In genomic region chr2:64617631-64618151, GRCh38 we compare ENCODE assay signal across 18 cellular contexts. TPM values are rescaled to one million over a fixed set of nuclear protein-coding genes. Genes with fewer than 3 reads are reported as not detected.
DNase-seq lines count a peak whose midpoint lies in the region; ATAC-seq and TF ChIP-seq lines count a peak whose summit lies in the region.
"Had no signal": no experiment of that assay in that cellular context is flagged by ENCODE, and none has a peak within 500 bp of the region (broad histone marks: within the 10 kb centered on the region; RNA-seq: fewer than 3 reads in every experiment).

No MANE protein-coding gene starts in this region.

- H3K9ac ChIP-seq in KMS-11 (no peak overlapping the region), neural progenitor cell (no peak overlapping the region)
- H3K9ac ChIP-seq: BLaER1 had no signal

- peak overlapping the region; percentile 50 for H3K27ac Mint-ChIP-seq in neural progenitor cell
- H3K27ac Mint-ChIP-seq: activated naive CD4-positive, alpha-beta T cell treated with anti-CD3 and anti-CD28 coated beads, Interleukin-2, amount 50 U/mL, for 24 hours; T-helper 17 cell; type B pancreatic cell had no signal

- peak overlapping the region; percentile 39 for H3K4me3 Mint-ChIP-seq in neural progenitor cell
- H3K4me3 Mint-ChIP-seq: activated naive CD4-positive, alpha-beta T cell treated with anti-CD3 and anti-CD28 coated beads, Interleukin-2, amount 50 U/mL, for 24 hours; T-helper 17 cell; type B pancreatic cell had no signal

- TF ChIP-seq CTCF in KMS-11 (conservative IDR thresholded peaks at IDR 0.05; ENCODE audit: low read depth, low read length): no peak
- no peak for TF ChIP-seq CTCF in neural progenitor cell (IDR thresholded peaks at IDR 0.05)

- H3K27me3 ChIP-seq in KMS-11 (ENCODE audit: insufficient read depth, low read depth) (no peaks in the 10 kb centered on the region), neural progenitor cell (no peaks in the 10 kb centered on the region)
- H3K27me3 ChIP-seq: BLaER1, esophagus squamous epithelium had no signal

- no peak overlapping the region for H3K4me3 ChIP-seq in KMS-11 (IDR thresholded peaks at IDR 0.05; ENCODE audit: insufficient read depth, low read depth, low read length)
- no peak overlapping the region for H3K4me3 ChIP-seq in neural progenitor cell
- H3K4me3 ChIP-seq: BLaER1, esophagus squamous epithelium had no signal

- H3K36me3 ChIP-seq in KMS-11 (ENCODE audit: insufficient read depth) (no peaks in the 10 kb centered on the region), neural progenitor cell (no peaks in the 10 kb centered on the region)
- H3K36me3 ChIP-seq: BLaER1, esophagus squamous epithelium had no signal

- peak; percentile 85 for DNase-seq in NCI-H524 treated with DMSO at 0.1 percent for 48 hours (lab: John Stamatoyannopoulos, UW)
- DNase-seq in foreskin melanocyte: peak; percentile 21
- peak; percentile 95 for DNase-seq in neural progenitor cell (ENCODE audit: low spot score)
- DNase-seq in H4 (ENCODE audit: low spot score): no peak
- DNase-seq in NCI-H1048 (lab: John Stamatoyannopoulos, UW): no peak
- DNase-seq: activated CD4-positive, alpha-beta T cell treated with anti-CD3 and anti-CD28 coated beads for 1 hour; dermis blood vessel endothelial cell; esophagus squamous epithelium; NCI-H2029 treated with DMSO at 0.1 percent for 48 hours; stimulated activated CD4-positive, alpha-beta T cell treated with anti-CD3 and anti-CD28 coated beads, Interleukin-12 subunit alpha, Interleukin-12 subunit beta, amount 100 ng/mL, for 4 hours; stimulated activated naive CD4-positive, alpha-beta T cell; T-helper 17 cell had no signal

- H2AFZ ChIP-seq in KMS-11 (ENCODE audit: low read depth) (0 out of 2 replicates have a peak overlapping the region, but pooled peaks have one; percentile 35), neural progenitor cell (replicated peaks) (no peak overlapping the region)

- H3F3A ChIP-seq in neural progenitor cell (ENCODE audit: low read depth): peaks cover 44% of the 10 kb centered on the region

- no peak overlapping the region for H3K27ac ChIP-seq in KMS-11
- H3K27ac ChIP-seq in neural progenitor cell: peak overlapping the region; percentile 99
- H3K27ac ChIP-seq: BLaER1, esophagus squamous epithelium had no signal

- H3K9me3 ChIP-seq in neural progenitor cell (ENCODE audit: low read depth): no peaks in the 10 kb centered on the region
- H3K9me3 ChIP-seq: BLaER1, esophagus squamous epithelium had no signal

- H3K9me3 Mint-ChIP-seq in neural progenitor cell: no peaks in the 10 kb centered on the region
- H3K9me3 Mint-ChIP-seq: activated naive CD4-positive, alpha-beta T cell treated with anti-CD3 and anti-CD28 coated beads, Interleukin-2, amount 50 U/mL, for 24 hours; type B pancreatic cell had no signal

- H4K20me1 ChIP-seq in KMS-11 (ENCODE audit: insufficient read depth) (no peaks in the 10 kb centered on the region), neural progenitor cell (ENCODE audit: low read depth) (no peaks in the 10 kb centered on the region)
- H4K20me1 ChIP-seq: BLaER1 had no signal

- H3K4me2 ChIP-seq in KMS-11 (peak overlapping the region; percentile 55; the same call in 1 of the 2 replicates), neural progenitor cell (peak overlapping the region; percentile 72)
- H3K4me2 ChIP-seq: BLaER1 had no signal

- H3K27me3 Mint-ChIP-seq in neural progenitor cell (ENCODE audit: insufficient read depth, low read depth): peaks cover 3% of the 10 kb centered on the region
- H3K27me3 Mint-ChIP-seq: activated naive CD4-positive, alpha-beta T cell treated with anti-CD3 and anti-CD28 coated beads, Interleukin-2, amount 50 U/mL, for 24 hours; progenitor cell of endocrine pancreas; T-helper 17 cell; type B pancreatic cell had no signal

- H3K4me1 Mint-ChIP-seq in neural progenitor cell: peaks cover 41% of the 10 kb centered on the region

- no peak for ATAC-seq in HG03108 (IDR thresholded peaks at IDR 0.05; ENCODE audit: unreplicated experiment)
- ATAC-seq: T-helper 17 cell had no signal

- H3K79me2 ChIP-seq in KMS-11 (ENCODE audit: insufficient read depth, low read depth) (no peaks in the 10 kb centered on the region), neural progenitor cell (ENCODE audit: low read depth) (no peaks in the 10 kb centered on the region)

- H3K4me1 ChIP-seq in KMS-11 (ENCODE audit: low read depth, poor library complexity, severe bottlenecking) (peaks cover 42% of the 10 kb centered on the region), neural progenitor cell (peaks cover 65% of the 10 kb centered on the region)

- no peaks in the 10 kb centered on the region for H3K36me3 Mint-ChIP-seq in neural progenitor cell
- H3K36me3 Mint-ChIP-seq: activated naive CD4-positive, alpha-beta T cell treated with anti-CD3 and anti-CD28 coated beads, Interleukin-2, amount 50 U/mL, for 24 hours; type B pancreatic cell had no signal

RNA-seq across cellular contexts. Expression of gene SERTAD2, which starts 36.0 kb away (rescaled TPM):
- 12.2 and 19.1 TPM in 2 replicates for total RNA-seq in neural progenitor cell (ENCODE audit: low replicate concordance)
- 4.9 and 6.9 TPM in 2 replicates for total RNA-seq in H4 (2014; rRNA removed; shearing (Covaris generic))

Comparison
In these comparisons a context has a peak if more than half of its experiments do, and no peak if none do; other contexts are left out.
1. DNase-seq: peak in NCI-H524 treated with DMSO at 0.1 percent for 48 hours (single experiment), foreskin melanocyte (single experiment) and neural progenitor cell (single experiment); none in H4 (single experiment) and NCI-H1048 (single experiment).